8 cellular contexts compared by ENCODE assay signal in genomic region chr21:29300547-29301138, GRCh38. TPM values are rescaled to one million over a fixed set of nuclear protein-coding genes. Genes with fewer than 3 reads are reported as not detected.
DNase-seq lines count a peak whose midpoint lies in the region; ATAC-seq and TF ChIP-seq lines count a peak whose summit lies in the region.

No MANE protein-coding gene starts in this region.

- H3K4me3 ChIP-seq in AG10803 (ENCODE audit: low read length) (peak overlapping the region; percentile 90), WI38 (ENCODE audit: low read depth, low read length) (peak overlapping the region; percentile 72), iPS-20b (ENCODE audit: low read length) (peak overlapping the region; percentile 77), thymus (ENCODE audit: low read length) (peak overlapping the region; percentile 97)

- 71% methylated on average over 6 of the region's 6 CpGs for WGBS in thymus

- H3K27me3 ChIP-seq in iPS-20b (ENCODE audit: insufficient read depth, low read length), result peaks cover 13% of the 10 kb centered on the region
- no peaks in the 10 kb centered on the region for H3K27me3 ChIP-seq in thymus (ENCODE audit: control insufficient read depth, insufficient read depth)

- H3K9me3 ChIP-seq in iPS-20b (ENCODE audit: insufficient read depth, low read depth, low read length) (no peaks in the 10 kb centered on the region), thymus (ENCODE audit: control insufficient read depth) (no peaks in the 10 kb centered on the region)

- ATAC-seq in GM18907 (IDR thresholded peaks at IDR 0.05; ENCODE audit: unreplicated experiment) (peak; percentile 82), HG03066 (IDR thresholded peaks at IDR 0.05; ENCODE audit: low read depth, unreplicated experiment) (peak; percentile 74), left colon (no peak)

- H3K36me3 ChIP-seq in iPS-20b (ENCODE audit: insufficient read depth, low read depth, low read length) (no peaks in the 10 kb centered on the region), thymus (ENCODE audit: control insufficient read depth, insufficient read depth) (no peaks in the 10 kb centered on the region)

- H3K4me1 ChIP-seq in iPS-20b (ENCODE audit: insufficient read depth, low read length), result peaks cover 26% of the 10 kb centered on the region
- H3K4me1 ChIP-seq in thymus (ENCODE audit: control insufficient read depth, insufficient read depth, low read length), result peaks cover 19% of the 10 kb centered on the region

- DNase-seq in AG10803 (ENCODE audit: low read depth) (no peak), left colon (no peak), islet precursor cell (no peak)

- no peak for TF ChIP-seq CTCF in AG10803 (conservative IDR thresholded peaks at IDR 0.05; ENCODE audit: low read length)
- TF ChIP-seq CTCF in WI38 (IDR thresholded peaks at IDR 0.05; ENCODE audit: low read depth, low read length), result no peak

- H3K27ac ChIP-seq in iPS-20b (ENCODE audit: low read length) (peak overlapping the region; percentile 41), thymus (ENCODE audit: low read depth) (no peak overlapping the region)

- peak overlapping the region; percentile 80 for H3K9ac ChIP-seq in iPS-20b (ENCODE audit: low read depth, low read length)

- intact Hi-C loops in left colon (cut with DNase I, micrococcal nuclease), result no loop called here

RNA-seq across cellular contexts. Expression of gene BACH1, which starts 1.9 kb away (rescaled TPM):
- 17.6 TPM for polyA plus RNA-seq in thymus
- 10 to 100 TPM; 38.5 to 63.8 TPM for total RNA-seq in left colon
